12 cellular contexts compared by ENCODE assay signal in genomic region chr6:135012764-135013163, GRCh38. TPM values are rescaled to one million over a fixed set of nuclear protein-coding genes. Genes with fewer than 3 reads are reported as not detected.
DNase-seq lines count a peak whose midpoint lies in the region; ATAC-seq and TF ChIP-seq lines count a peak whose summit lies in the region.
"Had no signal": no experiment of that assay in that cellular context is flagged by ENCODE, and none has a peak within 500 bp of the region (broad histone marks: within the 10 kb centered on the region; RNA-seq: fewer than 3 reads in every experiment).

No MANE protein-coding gene starts in this region.

- peaks cover 57% of the 10 kb centered on the region for H3K4me1 Mint-ChIP-seq in activated T-helper 1 cell treated with anti-CD3 and anti-CD28 coated beads, Interleukin-12 subunit alpha, Interleukin-12 subunit beta, Interleukin-2, Interleukin-4 antibody, amounts not matched to agents 30 ng/mL and 10 ng/mL and 1 ng/mL, durations not matched to agents 14 hours and 24 hours and 36 hours (ENCODE audit: low read depth)

- DNase-seq in AG09319 (ENCODE audit: extremely low read depth, low read depth) (peak; percentile 46), GM03348 (ENCODE audit: low spot score) (peak; percentile 37), fibroblast of the aortic adventitia (ENCODE audit: low read depth) (peak; percentile 66), COLO829 (ENCODE audit: low spot score) (no peak), globus pallidus (ENCODE audit: low spot score) (no peak), prostate gland (ENCODE audit: low spot score) (no peak)
- DNase-seq in activated T-helper 1 cell treated with anti-CD3 and anti-CD28 coated beads, Interleukin-12 subunit alpha, Interleukin-12 subunit beta, Interleukin-2, Interleukin-4 antibody, amounts not matched to agents 30 ng/mL and 10 ng/mL and 1 ng/mL, durations not matched to agents 14 hours and 24 hours and 36 hours (ENCODE audit: low spot score): no peak
- DNase-seq: anterior cingulate cortex; effector CD8-positive, alpha-beta T cell; NK-92 treated with Interleukin-12 subunit alpha and Interleukin-12 subunit beta, amount 100 ng/mL, for 24 hours had no signal

- TF ChIP-seq CTCF in AG09319 (IDR thresholded peaks at IDR 0.05; ENCODE audit: low read depth, low read length) (no peak), fibroblast of the aortic adventitia (IDR thresholded peaks at IDR 0.05; ENCODE audit: insufficient read depth, low read length) (no peak), prostate gland (IDR thresholded peaks at IDR 0.05) (no peak)

- H3K4me3 Mint-ChIP-seq in activated T-helper 1 cell treated with anti-CD3 and anti-CD28 coated beads, Interleukin-12 subunit alpha, Interleukin-12 subunit beta, Interleukin-2, Interleukin-4 antibody, amounts not matched to agents 30 ng/mL and 10 ng/mL and 1 ng/mL, durations not matched to agents 14 hours and 24 hours and 36 hours: no peak overlapping the region
- H3K4me3 Mint-ChIP-seq: memory B cell had no signal

- H3K36me3 Mint-ChIP-seq in activated T-helper 1 cell treated with anti-CD3 and anti-CD28 coated beads, Interleukin-12 subunit alpha, Interleukin-12 subunit beta, Interleukin-2, Interleukin-4 antibody, amounts not matched to agents 30 ng/mL and 10 ng/mL and 1 ng/mL, durations not matched to agents 14 hours and 24 hours and 36 hours (ENCODE audit: low read depth): peaks cover 34% of the 10 kb centered on the region

- no peaks in the 10 kb centered on the region for H3K36me3 ChIP-seq in prostate gland

- H3K4me3 ChIP-seq in fibroblast of the aortic adventitia (ENCODE audit: low read depth, low read length) (no peak overlapping the region), prostate gland (no peak overlapping the region)

- no peaks in the 10 kb centered on the region for H3K9me3 ChIP-seq in prostate gland

- H3K9me3 Mint-ChIP-seq in activated T-helper 1 cell treated with anti-CD3 and anti-CD28 coated beads, Interleukin-12 subunit alpha, Interleukin-12 subunit beta, Interleukin-2, Interleukin-4 antibody, amounts not matched to agents 30 ng/mL and 10 ng/mL and 1 ng/mL, durations not matched to agents 14 hours and 24 hours and 36 hours: no peaks in the 10 kb centered on the region
- H3K9me3 Mint-ChIP-seq: memory B cell had no signal

- no peak overlapping the region for H3K27ac ChIP-seq in prostate gland

- peak overlapping the region; percentile 85 for H3K27ac Mint-ChIP-seq in activated T-helper 1 cell treated with anti-CD3 and anti-CD28 coated beads, Interleukin-12 subunit alpha, Interleukin-12 subunit beta, Interleukin-2, Interleukin-4 antibody, amounts not matched to agents 30 ng/mL and 10 ng/mL and 1 ng/mL, durations not matched to agents 14 hours and 24 hours and 36 hours
- H3K27ac Mint-ChIP-seq: memory B cell had no signal

- TF ChIP-seq POLR2A in prostate gland (IDR thresholded peaks at IDR 0.05): no peak

- H3K27me3 ChIP-seq in prostate gland (replicated peaks; ENCODE audit: insufficient read depth): no peaks in the 10 kb centered on the region

- no peaks in the 10 kb centered on the region for H3K27me3 Mint-ChIP-seq in activated T-helper 1 cell treated with anti-CD3 and anti-CD28 coated beads, Interleukin-12 subunit alpha, Interleukin-12 subunit beta, Interleukin-2, Interleukin-4 antibody, amounts not matched to agents 30 ng/mL and 10 ng/mL and 1 ng/mL, durations not matched to agents 14 hours and 24 hours and 36 hours (ENCODE audit: insufficient read depth)
- H3K27me3 Mint-ChIP-seq: memory B cell had no signal

- intact Hi-C loops in activated T-helper 1 cell treated with anti-CD3 and anti-CD28 coated beads, Interleukin-12 subunit alpha, Interleukin-12 subunit beta, Interleukin-2, Interleukin-4 antibody, amounts not matched to agents 30 ng/mL and 10 ng/mL and 1 ng/mL, durations not matched to agents 14 hours and 24 hours and 36 hours (cut with micrococcal nuclease): loop anchor here (2.0 kb wide), 1 partner anchor 16 kb away; no protein-coding TSS in a partner anchor
- intact Hi-C loops in prostate gland (cut with DNase I): no loop called here

- no peak for ATAC-seq in GM21825 (IDR thresholded peaks at IDR 0.05; ENCODE audit: unreplicated experiment)

- H3K4me1 ChIP-seq in prostate gland (replicated peaks): no peaks in the 10 kb centered on the region

RNA-seq across cellular contexts. Expression of gene HBS1L, which starts 41.9 kb away (rescaled TPM):
- 104 and 115 TPM in 2 replicates for total RNA-seq in activated T-helper 1 cell treated with anti-CD3 and anti-CD28 coated beads, Interleukin-12 subunit alpha, Interleukin-12 subunit beta, Interleukin-2, Interleukin-4 antibody, amounts not matched to agents 30 ng/mL and 10 ng/mL and 1 ng/mL, durations not matched to agents 14 hours and 24 hours and 36 hours
- total RNA-seq in fibroblast of the aortic adventitia (ENCODE audit: low replicate concordance) (141 and 158 TPM in 2 replicates), prostate gland (10 to 100 TPM; 54.2 to 72.1 TPM)

Comparison
In these comparisons a context has a peak if more than half of its experiments do, and no peak if none do; other contexts are left out.
1. DNase-seq: peak in AG09319 (single experiment), GM03348 (single experiment) and fibroblast of the aortic adventitia (single experiment); none in activated T-helper 1 cell treated with anti-CD3 and anti-CD28 coated beads, Interleukin-12 subunit alpha, Interleukin-12 subunit beta, Interleukin-2, Interleukin-4 antibody, amounts not matched to agents 30 ng/mL and 10 ng/mL and 1 ng/mL, durations not matched to agents 14 hours and 24 hours and 36 hours (single experiment), COLO829 (single experiment), globus pallidus (single experiment) and prostate gland (single experiment).